In the genomic region with DNA sequence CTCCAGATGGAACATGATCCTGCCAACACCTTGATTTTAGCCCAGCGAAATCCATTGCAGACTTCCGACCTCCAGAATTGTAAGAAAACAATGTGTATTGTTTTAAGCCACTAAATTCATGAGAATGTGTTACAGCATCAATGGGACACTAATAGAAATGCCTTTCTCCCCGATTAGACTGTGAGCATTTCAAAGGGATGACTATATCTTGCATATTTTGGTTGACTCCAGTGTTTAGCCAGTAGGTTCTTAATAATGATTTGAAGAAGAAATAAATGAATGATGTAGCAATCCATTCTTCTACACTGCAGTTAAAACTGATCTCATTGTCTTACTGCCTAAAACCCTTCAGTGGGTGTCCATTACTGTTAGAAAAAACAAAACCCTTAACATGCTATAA, we compare ENCODE assay signal across 20 cellular contexts.
A peak's percentile ranks its signal among the peaks of the same experiment; 100 is the strongest.
DNase-seq lines count a peak whose midpoint lies in the region; TF ChIP-seq lines count a peak whose summit lies in the region.
"Had no signal": no experiment of that assay in that cellular context is flagged by ENCODE, and none has a peak within 500 bp of the region (broad histone marks: within the 10 kb centered on the region; RNA-seq: fewer than 3 reads in every experiment).

No MANE protein-coding gene starts in this region.

- CTCF ChIA-PET in activated naive CD4-positive, alpha-beta T cell treated with anti-CD3 and anti-CD28 coated beads, Interleukin-2, amount 10 ng/mL, durations not matched to agents 7 days and 5 days (lab: Charles Lee): no interaction called here

- H3K9me3 Mint-ChIP-seq in activated naive CD4-positive, alpha-beta T cell treated with anti-CD3 and anti-CD28 coated beads, Interleukin-2, amount 10 ng/mL, durations not matched to agents 7 days and 5 days: peaks cover 4% of the 10 kb centered on the region

- peaks cover 2% of the 10 kb centered on the region for H3K36me3 Mint-ChIP-seq in activated naive CD4-positive, alpha-beta T cell treated with anti-CD3 and anti-CD28 coated beads, Interleukin-2, amount 10 ng/mL, durations not matched to agents 7 days and 5 days

- H3K4me3 Mint-ChIP-seq in activated naive CD4-positive, alpha-beta T cell treated with anti-CD3 and anti-CD28 coated beads, Interleukin-2, amount 10 ng/mL, durations not matched to agents 7 days and 5 days: no peak overlapping the region
- H3K4me3 Mint-ChIP-seq: CD4-positive, alpha-beta T cell; IgD-negative memory B cell had no signal

- H3K4me1 Mint-ChIP-seq in activated naive CD4-positive, alpha-beta T cell treated with anti-CD3 and anti-CD28 coated beads, Interleukin-2, amount 10 ng/mL, durations not matched to agents 7 days and 5 days: no peaks in the 10 kb centered on the region
- H3K4me1 Mint-ChIP-seq: IgD-negative memory B cell had no signal

- TF ChIP-seq CTCF in astrocyte of the spinal cord (IDR thresholded peaks at IDR 0.05; ENCODE audit: low read depth, low read length): no peak

- no peak overlapping the region for H3K27ac Mint-ChIP-seq in activated naive CD4-positive, alpha-beta T cell treated with anti-CD3 and anti-CD28 coated beads, Interleukin-2, amount 10 ng/mL, durations not matched to agents 7 days and 5 days
- H3K27ac Mint-ChIP-seq: CD4-positive, alpha-beta T cell; IgD-negative memory B cell had no signal

- DNase-seq in AG08395 (ENCODE audit: low spot score) (peak; percentile 44), GM04503 (ENCODE audit: low read depth) (peak; percentile 45), astrocyte of the spinal cord (ENCODE audit: low read depth, low spot score) (peak; percentile 41), kidney tubule cell (ENCODE audit: low spot score) (peak; percentile 21), LoVo (ENCODE audit: low spot score) (no peak), DMS153 treated with DMSO at 0.1 percent for 48 hours (lab: John Stamatoyannopoulos, UW; ENCODE audit: unreplicated experiment) (no peak), NCI-H226 (no peak)
- DNase-seq in activated naive CD4-positive, alpha-beta T cell treated with anti-CD3 and anti-CD28 coated beads, Interleukin-2, amount 10 ng/mL, durations not matched to agents 7 days and 5 days: no peak
- DNase-seq: BE2C; CD4-positive, alpha-beta T cell; DMS79; GDM1; Kasumi-1; NCI-H1105 treated with DMSO at 0.1 percent for 48 hours; NCI-H1694 treated with DMSO at 0.1 percent for 48 hours; NCI-H446; NCI-H774; PC-9; SJCRH30 had no signal

- in situ Hi-C loops in astrocyte of the spinal cord (cut with HindIII; ENCODE audit: low sequenced_read_pairs): no loop called here

- H3K4me3 ChIP-seq in astrocyte of the spinal cord (ENCODE audit: low read depth, low read length): no peak overlapping the region
- H3K4me3 ChIP-seq: PC-9, SJCRH30 had no signal

- no peaks in the 10 kb centered on the region for H3K27me3 Mint-ChIP-seq in activated naive CD4-positive, alpha-beta T cell treated with anti-CD3 and anti-CD28 coated beads, Interleukin-2, amount 10 ng/mL, durations not matched to agents 7 days and 5 days
- H3K27me3 Mint-ChIP-seq: CD4-positive, alpha-beta T cell had no signal

Comparison
In these comparisons a context has a peak if more than half of its experiments do, and no peak if none do; other contexts are left out.
1. DNase-seq: peak in AG08395 (single experiment), GM04503 (single experiment), astrocyte of the spinal cord (single experiment) and kidney tubule cell (single experiment); none in LoVo (single experiment), activated naive CD4-positive, alpha-beta T cell treated with anti-CD3 and anti-CD28 coated beads, Interleukin-2, amount 10 ng/mL, durations not matched to agents 7 days and 5 days (single experiment), DMS153 treated with DMSO at 0.1 percent for 48 hours (single experiment) and NCI-H226 (single experiment).